In the genomic region with DNA sequence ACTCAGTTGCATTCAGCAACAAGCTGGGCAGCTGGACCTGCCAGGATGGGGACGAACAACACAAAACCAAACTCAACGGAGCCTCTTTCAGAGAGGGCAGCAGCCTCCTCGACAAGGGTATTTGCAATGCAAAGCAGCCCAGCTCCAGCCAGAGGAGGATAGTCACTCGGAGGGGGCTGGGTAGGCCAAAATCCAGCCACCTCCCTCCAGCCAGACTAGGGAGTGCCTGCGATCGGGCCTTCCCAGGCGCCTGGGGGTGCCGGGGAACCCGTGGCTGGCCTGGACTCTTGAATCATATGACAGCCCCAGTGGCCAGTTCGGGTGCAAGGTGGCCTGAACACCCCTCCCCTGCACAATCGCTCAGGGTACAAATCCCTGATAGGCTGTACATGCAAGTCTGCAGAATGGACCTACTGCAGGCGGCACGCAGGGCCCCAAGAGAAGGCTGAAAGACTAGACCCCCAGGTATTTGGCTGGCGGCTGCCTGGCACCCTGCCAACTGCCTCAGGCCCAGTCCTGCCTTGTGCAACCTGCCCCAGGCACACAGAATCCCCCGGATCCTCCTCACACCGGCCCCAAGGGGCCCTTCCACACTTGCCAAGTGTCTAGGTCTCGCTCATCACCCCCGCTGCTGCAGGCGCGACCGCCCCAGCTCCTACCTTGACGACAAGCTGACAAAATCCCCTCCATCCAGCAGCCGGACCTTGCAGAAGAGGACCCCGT, we compare ENCODE assay signal across 8 cellular contexts. TPM values are rescaled to one million over a fixed set of nuclear protein-coding genes. Genes with fewer than 3 reads are reported as not detected.
DNase-seq lines count a peak whose midpoint lies in the region; ATAC-seq lines count a peak whose summit lies in the region.

No MANE protein-coding gene starts in this region.

- H3K4me1 ChIP-seq in Karpas-422 (ENCODE audit: low read length) (peaks cover 55% of the 10 kb centered on the region), neuronal stem cell (ENCODE audit: control insufficient read depth in 2 of 2, insufficient read depth in 1 of 2, low read depth in 1 of 2, low read length in 2 of 2) (peaks cover 25 to 38% of the 10 kb centered on the region in 2 donors)

- peak overlapping the region; percentile 91 for H3K27ac Mint-ChIP-seq in activated naive CD4-positive, alpha-beta T cell treated with anti-CD3 and anti-CD28 coated beads, Interleukin-2, amount 10 ng/mL, durations not matched to agents 7 days and 5 days

- no peak overlapping the region for H2AK5ac ChIP-seq in neuronal stem cell (ENCODE audit: low read depth, low read length)

- no peaks in the 10 kb centered on the region for H3K27me3 ChIP-seq in Karpas-422 (ENCODE audit: low read length)
- no peaks in the 10 kb centered on the region for H3K27me3 ChIP-seq in neuronal stem cell (ENCODE audit: control insufficient read depth in 3 of 3, insufficient read depth in 3 of 3, low read depth in 1 of 3, low read length in 3 of 3)

- H3K27me3 Mint-ChIP-seq in activated naive CD4-positive, alpha-beta T cell treated with anti-CD3 and anti-CD28 coated beads, Interleukin-2, amount 10 ng/mL, durations not matched to agents 7 days and 5 days: no peaks in the 10 kb centered on the region

- H2BK5ac ChIP-seq in neuronal stem cell (ENCODE audit: low read length): peak overlapping the region; percentile 61

- H4K8ac ChIP-seq in neuronal stem cell (ENCODE audit: low read depth, low read length): no peak overlapping the region

- peak overlapping the region; percentile 79 for H3K4me3 ChIP-seq in Karpas-422 (ENCODE audit: low read length)
- peak overlapping the region; percentile 76 to 93 for H3K4me3 ChIP-seq in neuronal stem cell (ENCODE audit: low read length in 2 of 2)

- peaks cover 51% of the 10 kb centered on the region for H3K4me1 Mint-ChIP-seq in activated naive CD4-positive, alpha-beta T cell treated with anti-CD3 and anti-CD28 coated beads, Interleukin-2, amount 10 ng/mL, durations not matched to agents 7 days and 5 days

- H2AFZ ChIP-seq in Karpas-422 (ENCODE audit: low read length): peak overlapping the region; percentile 58; the same call in 1 of the 2 replicates
- H2AFZ ChIP-seq in neuronal stem cell (ENCODE audit: low read length): no peak overlapping the region

- peaks cover 53% of the 10 kb centered on the region for H3K36me3 Mint-ChIP-seq in activated naive CD4-positive, alpha-beta T cell treated with anti-CD3 and anti-CD28 coated beads, Interleukin-2, amount 10 ng/mL, durations not matched to agents 7 days and 5 days

- H3K9me2 ChIP-seq in Karpas-422 (replicated peaks; ENCODE audit: insufficient read depth, low read length): no peaks in the 10 kb centered on the region

- H3K4me2 ChIP-seq in Karpas-422 (ENCODE audit: low read depth, low read length, poor library complexity, severe bottlenecking): peak overlapping the region; percentile 88
- peak overlapping the region; percentile 93 for H3K4me2 ChIP-seq in neuronal stem cell (ENCODE audit: insufficient read depth, low read length, poor library complexity, severe bottlenecking)

- no peak overlapping the region for H2BK120ac ChIP-seq in neuronal stem cell (ENCODE audit: low read depth, low read length)

- DNase-seq in activated naive CD4-positive, alpha-beta T cell treated with anti-CD3 and anti-CD28 coated beads, Interleukin-2, amount 10 ng/mL, durations not matched to agents 7 days and 5 days: peak; percentile 56
- DNase-seq in activated naive CD4-positive, alpha-beta T cell treated with anti-CD3 and anti-CD28 coated beads, Interleukin-2, amount 50 U/mL, for 16 hours: no peak
- peak; percentile 82 for DNase-seq in Karpas-422
- peak; percentile 61 to 68 for DNase-seq in activated T-cell treated with anti-CD3 and anti-CD28 coated beads, Interleukin-2, amount 50 U/mL, for 48 hours
- DNase-seq in germinal center (ENCODE audit: low spot score): peak; percentile 69
- DNase-seq in neuronal stem cell (ENCODE audit: low spot score): no peak

- H3K27ac ChIP-seq in Karpas-422 (ENCODE audit: low read length) (peak overlapping the region; percentile 60), neuronal stem cell (replicated peaks; ENCODE audit: low read length) (peak overlapping the region; percentile 41)

- no peak overlapping the region for H3K4ac ChIP-seq in neuronal stem cell (ENCODE audit: low read length)

- no peak for ATAC-seq in GM21367 (IDR thresholded peaks at IDR 0.05; ENCODE audit: unreplicated experiment)
- no peak for ATAC-seq in GM19328 (IDR thresholded peaks at IDR 0.05; ENCODE audit: unreplicated experiment)

- no peaks in the 10 kb centered on the region for H3K9me3 Mint-ChIP-seq in activated naive CD4-positive, alpha-beta T cell treated with anti-CD3 and anti-CD28 coated beads, Interleukin-2, amount 10 ng/mL, durations not matched to agents 7 days and 5 days

- no peak overlapping the region for H2BK12ac ChIP-seq in neuronal stem cell (ENCODE audit: low read length)

- H3K36me3 ChIP-seq in Karpas-422 (ENCODE audit: insufficient read depth, low read length) (no peaks in the 10 kb centered on the region), neuronal stem cell (replicated peaks in 1 of 2; ENCODE audit: control insufficient read depth in 2 of 2, insufficient read depth in 2 of 2, low read length in 2 of 2) (peaks cover 0 to 9% of the 10 kb centered on the region in 2 donors)

- H3K79me2 ChIP-seq in Karpas-422 (ENCODE audit: low read length): no peaks in the 10 kb centered on the region

- no CpG with 5 or more reads among the region's 24 CpGs for WGBS in neuronal stem cell (ENCODE audit: extremely low coverage in 2 of 2, insufficient read length in 2 of 2, insufficient replicate concordance in 1 of 2), 2 donors

- no peak overlapping the region for H4K91ac ChIP-seq in neuronal stem cell (ENCODE audit: low read depth, low read length, poor library complexity)

- H3K14ac ChIP-seq in neuronal stem cell (ENCODE audit: low read length): peak overlapping the region; percentile 66

- CTCF ChIA-PET in activated naive CD4-positive, alpha-beta T cell treated with anti-CD3 and anti-CD28 coated beads, Interleukin-2, amount 10 ng/mL, durations not matched to agents 7 days and 5 days (lab: Charles Lee): interaction anchor here (0.7 to 19.7 kb wide), 10 partner anchors 9 to 138 kb away, joined by 3 to 159 read pairs (median 4); no protein-coding TSS in a partner anchor

- H3K4me3 Mint-ChIP-seq in activated naive CD4-positive, alpha-beta T cell treated with anti-CD3 and anti-CD28 coated beads, Interleukin-2, amount 10 ng/mL, durations not matched to agents 7 days and 5 days: peak overlapping the region; percentile 82

- peak overlapping the region; percentile 77 for H3K23ac ChIP-seq in neuronal stem cell (ENCODE audit: low read depth, low read length, poor library complexity)

- peak overlapping the region; percentile 52 for H3K18ac ChIP-seq in neuronal stem cell (ENCODE audit: low read length)

- H3K79me1 ChIP-seq in neuronal stem cell (ENCODE audit: low read depth, low read length): peaks cover 6% of the 10 kb centered on the region

- H3K9me3 ChIP-seq in Karpas-422 (ENCODE audit: low read length) (no peaks in the 10 kb centered on the region), neuronal stem cell (replicated peaks in 1 of 2; ENCODE audit: control insufficient read depth in 2 of 2, insufficient read depth in 1 of 2, low read depth in 1 of 2, low read length in 2 of 2) (no peaks in the 10 kb centered on the region)

- peaks cover 40% of the 10 kb centered on the region for H4K20me1 ChIP-seq in Karpas-422 (ENCODE audit: insufficient read depth, low read depth, low read length)

- no peak overlapping the region for H2BK15ac ChIP-seq in neuronal stem cell (ENCODE audit: low read length)

- peak overlapping the region; percentile 72 for H3K9ac ChIP-seq in Karpas-422 (ENCODE audit: low read length)
- peak overlapping the region; percentile 93 for H3K9ac ChIP-seq in neuronal stem cell (ENCODE audit: low read depth, low read length, poor library complexity)

RNA-seq across cellular contexts. Expression of a gene that starts 1.3 kb away (rescaled TPM):
- total RNA-seq in Karpas-422 (2014; rRNA removed; shearing (Covaris generic); ENCODE audit: low replicate concordance): 6.9 and 10.1 TPM in 2 replicates
- polyA plus RNA-seq in neuronal stem cell (2013, experiment 1 of 2): 22.0 TPM
- polyA plus RNA-seq in neuronal stem cell (2013, experiment 2 of 2): 22.8 TPM

RNA-seq across cellular contexts. Expression of a gene that starts 41.8 kb away (rescaled TPM):
- 21.5 and 34.4 TPM in 2 replicates for total RNA-seq in Karpas-422 (2014; rRNA removed; shearing (Covaris generic); ENCODE audit: low replicate concordance)
- 27.5 TPM for polyA plus RNA-seq in neuronal stem cell (2013, experiment 1 of 2)
- polyA plus RNA-seq in neuronal stem cell (2013, experiment 2 of 2): 25.3 TPM

RNA-seq across cellular contexts. Expression of a gene that starts 48.9 kb away (rescaled TPM):
- 2.7 and 3.1 TPM in 2 replicates for total RNA-seq in Karpas-422 (2014; rRNA removed; shearing (Covaris generic); ENCODE audit: low replicate concordance)
- 2.4 TPM for polyA plus RNA-seq in neuronal stem cell (2013, experiment 1 of 2)
- 2.5 TPM for polyA plus RNA-seq in neuronal stem cell (2013, experiment 2 of 2)

Comparison
In these comparisons a context has a peak if more than half of its experiments do, and no peak if none do; other contexts are left out.
1. DNase-seq: peak in activated naive CD4-positive, alpha-beta T cell treated with anti-CD3 and anti-CD28 coated beads, Interleukin-2, amount 10 ng/mL, durations not matched to agents 7 days and 5 days (single experiment), Karpas-422 (single experiment), activated T-cell treated with anti-CD3 and anti-CD28 coated beads, Interleukin-2, amount 50 U/mL, for 48 hours (2 of 2) and germinal center (single experiment); none in activated naive CD4-positive, alpha-beta T cell treated with anti-CD3 and anti-CD28 coated beads, Interleukin-2, amount 50 U/mL, for 16 hours (single experiment) and neuronal stem cell (single experiment).